9 cellular contexts compared by ENCODE assay signal in genomic region chr21:36747114-36747814, GRCh38. TPM values are rescaled to one million over a fixed set of nuclear protein-coding genes. Genes with fewer than 3 reads are reported as not detected.
A peak's percentile ranks its signal among the peaks of the same experiment; 100 is the strongest.
DNase-seq lines count a peak whose midpoint lies in the region; ATAC-seq, FAIRE-seq and TF ChIP-seq lines count a peak whose summit lies in the region.
"Had no signal": no experiment of that assay in that cellular context is flagged by ENCODE, and none has a peak within 500 bp of the region (broad histone marks: within the 10 kb centered on the region; RNA-seq: fewer than 3 reads in every experiment).

No MANE protein-coding gene starts in this region.

- no peaks in the 10 kb centered on the region for H3K9me2 ChIP-seq in MM.1S (replicated peaks; ENCODE audit: insufficient read depth, low read length)

- H3K27me3 Mint-ChIP-seq in activated T-cell treated with anti-CD3 and anti-CD28 coated beads, Interleukin-2, amount 50 U/mL, for 24 hours = peaks cover 65% of the 10 kb centered on the region

- TF ChIP-seq EP300 in HepG2 (IDR thresholded peaks at IDR 0.05; ENCODE audit: low read depth in 2 of 2, low read length in 2 of 2) (no peak), HepG2 (CRISPR knock-in tag; IDR thresholded peaks at IDR 0.05; ENCODE audit: borderline replicate concordance) (no peak)

- H3K27ac ChIP-seq in HepG2 (ENCODE audit: extremely low read length, insufficient read depth, low read length) (no peak overlapping the region), thymus (ENCODE audit: low read depth) (no peak overlapping the region), colonic mucosa (no peak overlapping the region), MM.1S (ENCODE audit: low read length) (no peak overlapping the region)

- no peaks in the 10 kb centered on the region for H3K36me3 ChIP-seq in bronchial epithelial cell (ENCODE audit: control insufficient read depth, insufficient read depth, low read length)
- H3K36me3 ChIP-seq in HepG2 (replicated peaks in 1 of 2; ENCODE audit: control insufficient read depth in 1 of 2, insufficient read depth in 2 of 2, low read length in 2 of 2) = no peaks in the 10 kb centered on the region
- H3K36me3 ChIP-seq in thymus (ENCODE audit: control insufficient read depth, insufficient read depth) = no peaks in the 10 kb centered on the region
- no peaks in the 10 kb centered on the region for H3K36me3 ChIP-seq in colonic mucosa
- H3K36me3 ChIP-seq in MM.1S (replicated peaks; ENCODE audit: insufficient read depth, low read length) = no peaks in the 10 kb centered on the region

- H2AFZ ChIP-seq in HepG2 (ENCODE audit: low read length) = no peak overlapping the region
- no peak overlapping the region for H2AFZ ChIP-seq in MM.1S (ENCODE audit: low read length)

- TF ChIP-seq RAD21 in HepG2 (CRISPR knock-in tag; IDR thresholded peaks at IDR 0.05) = no peak

- peak overlapping the region; percentile 65 for H3K4me3 Mint-ChIP-seq in activated T-cell treated with anti-CD3 and anti-CD28 coated beads, Interleukin-2, amount 50 U/mL, for 24 hours

- peaks cover 12% of the 10 kb centered on the region for H3K4me1 Mint-ChIP-seq in activated T-cell treated with anti-CD3 and anti-CD28 coated beads, Interleukin-2, amount 50 U/mL, for 24 hours (ENCODE audit: low read depth)

- CTCF ChIA-PET in HepG2 (lab: Yijun Ruan, JAX; ENCODE audit: low intra/inter-chr PET ratio, low total read pairs) = interaction anchor here (0.8 to 2.5 kb wide), 2 partner anchors 169 to 180 kb away, joined by 3 to 14 read pairs; no protein-coding TSS in a partner anchor

- DNase-seq in activated T-cell treated with anti-CD3 and anti-CD28 coated beads, Interleukin-2, amount 50 U/mL, for 24 hours = no peak
- DNase-seq in activated T-cell treated with anti-CD3 and anti-CD28 coated beads, Interleukin-2, amount 50 U/mL, for 48 hours = no peak
- DNase-seq in bronchial epithelial cell (ENCODE audit: low read depth) (no peak), HepG2 (ENCODE audit: low spot score) (no peak), NCI-H1436 (lab: John Stamatoyannopoulos, UW) (no peak), colonic mucosa (no peak), MM.1S (no peak)

- no peak overlapping the region for H3K27ac Mint-ChIP-seq in activated T-cell treated with anti-CD3 and anti-CD28 coated beads, Interleukin-2, amount 50 U/mL, for 24 hours

- TF ChIP-seq POLR2A in HepG2 (IDR thresholded peaks at IDR 0.05; ENCODE audit: insufficient read depth in 1 of 2, low read depth in 2 of 2, low read length in 2 of 2) = no peak

- intact Hi-C loops in HepG2 (cut with micrococcal nuclease; ENCODE audit: unreplicated experiment) = loop anchor here (2.0 to 5.0 kb wide), 3 partner anchors 16 to 180 kb away; no protein-coding TSS in a partner anchor
- intact Hi-C loops in colonic mucosa (cut with DNase I) = loop anchor here (5.0 to 10.0 kb wide), 3 partner anchors 108 to 245 kb away; no protein-coding TSS in a partner anchor

- H3F3A ChIP-seq in MM.1S (ENCODE audit: insufficient read depth, low read length) = no peaks in the 10 kb centered on the region

- H3K9me3 ChIP-seq in HepG2 (ENCODE audit: low read length) (no peaks in the 10 kb centered on the region), thymus (ENCODE audit: control insufficient read depth) (no peaks in the 10 kb centered on the region), colonic mucosa (no peaks in the 10 kb centered on the region), MM.1S (replicated peaks; ENCODE audit: insufficient read depth, low read length) (no peaks in the 10 kb centered on the region)

- H3K4me1 ChIP-seq in HepG2 (ENCODE audit: insufficient read depth, low read length) (peaks cover 12% of the 10 kb centered on the region), thymus (ENCODE audit: control insufficient read depth, insufficient read depth, low read length) (peaks cover 3% of the 10 kb centered on the region), colonic mucosa (no peaks in the 10 kb centered on the region), MM.1S (ENCODE audit: low read length) (no peaks in the 10 kb centered on the region)

- FAIRE-seq in bronchial epithelial cell (lab: Jason Lieb, UNC) = no peak
- FAIRE-seq in HepG2 (lab: Jason Lieb, UNC) = no peak
- FAIRE-seq: G401.6 had no signal

- H3K27me3 ChIP-seq in bronchial epithelial cell (ENCODE audit: control insufficient read depth, insufficient read depth, low read length) = no peaks in the 10 kb centered on the region
- H3K27me3 ChIP-seq in HepG2 (ENCODE audit: control insufficient read depth in 1 of 2, insufficient read depth in 2 of 2, low read length in 2 of 2) = no peaks in the 10 kb centered on the region
- peaks cover 49% of the 10 kb centered on the region for H3K27me3 ChIP-seq in thymus (ENCODE audit: control insufficient read depth, insufficient read depth)
- peaks cover 8% of the 10 kb centered on the region for H3K27me3 ChIP-seq in colonic mucosa
- no peaks in the 10 kb centered on the region for H3K27me3 ChIP-seq in MM.1S (replicated peaks; ENCODE audit: insufficient read depth, low read length)

- no TSS peak for BruUV-seq in HepG2 (replicated peaks; lab: Mats Ljungman, UMichigan)

- no peak for TF ChIP-seq CTCF in bronchial epithelial cell (IDR thresholded peaks at IDR 0.05; ENCODE audit: insufficient read depth, low read length, severe bottlenecking)
- no peak for TF ChIP-seq CTCF in HepG2 (CRISPR knock-in tag; IDR thresholded peaks at IDR 0.05)
- TF ChIP-seq CTCF in colonic mucosa (IDR thresholded peaks at IDR 0.05) = no peak
- no peak for TF ChIP-seq CTCF in MM.1S (IDR thresholded peaks at IDR 0.05; ENCODE audit: low read length)

- no peaks in the 10 kb centered on the region for H4K20me1 ChIP-seq in HepG2 (ENCODE audit: insufficient read depth, low read length)
- H4K20me1 ChIP-seq in MM.1S (ENCODE audit: insufficient read depth, low read length) = no peaks in the 10 kb centered on the region

- H3K9me3 Mint-ChIP-seq in activated T-cell treated with anti-CD3 and anti-CD28 coated beads, Interleukin-2, amount 50 U/mL, for 24 hours = no peaks in the 10 kb centered on the region

- H3K9ac ChIP-seq in HepG2 (ENCODE audit: insufficient read depth, low read depth, low read length) (peak overlapping the region; percentile 43; the same call in 1 of the 2 replicates), colonic mucosa (ENCODE audit: low read depth in 2 of 2, low read length in 2 of 2) (no peak overlapping the region), MM.1S (ENCODE audit: low read length) (no peak overlapping the region)

- H3K4me2 ChIP-seq in HepG2 (ENCODE audit: low read depth, low read length) (peak overlapping the region; percentile 76), MM.1S (ENCODE audit: low read depth, low read length) (no peak overlapping the region)

- in situ Hi-C loops in HepG2 (cut with HindIII; ENCODE audit: extremely low pct_ligation_motif_present, low pct_unique_long_range_greater_than_20kb) = no loop called here

- ATAC-seq in HepG2 = peak; percentile 37

- 21% methylated on average over 27 of the region's 61 CpGs for WGBS in HepG2 (ENCODE audit: low lambda C conversion rate)
- WGBS in thymus = 5% methylated on average over 61 of the region's 61 CpGs

- POLR2A ChIA-PET in HepG2 (lab: Yijun Ruan, JAX) = interaction anchor here (0.7 to 1.2 kb wide), 3 partner anchors 17 to 196 kb away, joined by 3 to 4 read pairs (median 3); no protein-coding TSS in a partner anchor

- H3K36me3 Mint-ChIP-seq in activated T-cell treated with anti-CD3 and anti-CD28 coated beads, Interleukin-2, amount 50 U/mL, for 24 hours (ENCODE audit: low read depth) = peaks cover 10% of the 10 kb centered on the region

- peak overlapping the region; percentile 34 for H3K4me3 ChIP-seq in bronchial epithelial cell (ENCODE audit: low read depth, low read length)
- H3K4me3 ChIP-seq in HepG2 (replicated peaks in 1 of 3; ENCODE audit: insufficient read depth in 1 of 3, low read depth in 2 of 3, low read length in 3 of 3) = peak overlapping the region; percentile 54 to 64 (median 56); a peak in 5 of 6 replicates
- peak overlapping the region; percentile 32 for H3K4me3 ChIP-seq in thymus (ENCODE audit: low read length)
- H3K4me3 ChIP-seq in colonic mucosa = no peak overlapping the region
- H3K4me3 ChIP-seq in MM.1S (ENCODE audit: low read length) = no peak overlapping the region

- H3K79me2 ChIP-seq in HepG2 (ENCODE audit: insufficient read depth, low read length) = no peaks in the 10 kb centered on the region
- no peaks in the 10 kb centered on the region for H3K79me2 ChIP-seq in MM.1S (ENCODE audit: low read length)

TF ChIP-seq in HepG2, 621 proteins besides CTCF, POLR2A, EP300 and RAD21 (continues in another document):
- 0 out of 2 replicates have a peak, but pooled peaks have one; percentile 24 for TF ChIP-seq PITX1 (CRISPR knock-in tag; IDR thresholded peaks at IDR 0.05)

RNA-seq across cellular contexts. Expression of gene SIM2, which starts 48.3 kb away (rescaled TPM):
- 0.26 TPM in 2 replicates for total RNA-seq in bronchial epithelial cell
- total RNA-seq in HepG2 (2016; rRNA removed; fragmentation: Illumina TruSeq; extraction: Trizol) = 0.53 TPM in 2 replicates
- total RNA-seq in HepG2 (2016; cell fraction: cytosol; rRNA removed; fragmentation: Illumina TruSeq; extraction: Trizol; ENCODE audit: low read depth) = 0.20 and 0.35 TPM in 2 replicates
- 0.22 and 0.50 TPM in 2 replicates for total RNA-seq in HepG2 (2016; cell fraction: insoluble cytoplasmic fraction; rRNA removed; fragmentation: Illumina TruSeq; extraction: Trizol)
- total RNA-seq in HepG2 (2016; cell fraction: membrane; rRNA removed; fragmentation: Illumina TruSeq; extraction: Trizol) = 0.38 and 0.49 TPM in 2 replicates
- total RNA-seq in HepG2 (2016; cell fraction: nucleus; rRNA removed; fragmentation: Illumina TruSeq; extraction: Trizol) = 0.50 and 0.97 TPM in 2 replicates
- 0.12 and 0.36 TPM in 2 replicates for polyA plus RNA-seq in HepG2 (2011; rRNA removed)
- 0.13 and 0.15 TPM in 2 replicates for polyA plus RNA-seq in HepG2 (2011; cell fraction: cytosol; rRNA removed)
- polyA plus RNA-seq in HepG2 (2011; cell fraction: nucleus; rRNA removed) = 0.61 and 0.66 TPM in 2 replicates
- polyA plus RNA-seq in HepG2 (2012) = 0.36 and 0.76 TPM in 2 replicates
- polyA plus RNA-seq in HepG2 (2016; cell fraction: cytosol; fragmentation: Illumina TruSeq; extraction: Trizol; ENCODE audit: low read depth) = 0.29 TPM in 2 replicates
- polyA plus RNA-seq in HepG2 (2016; cell fraction: insoluble cytoplasmic fraction; fragmentation: Illumina TruSeq; extraction: Trizol; ENCODE audit: low read depth) = 0.62 and 0.96 TPM in 2 replicates
- 0.65 and 0.81 TPM in 2 replicates for polyA plus RNA-seq in HepG2 (2016; cell fraction: membrane; fragmentation: Illumina TruSeq; extraction: Trizol; ENCODE audit: low read depth)
- polyA plus RNA-seq in HepG2 (2016; cell fraction: nucleus; fragmentation: Illumina TruSeq; extraction: Trizol; ENCODE audit: insufficient read depth, low read depth) = 1.5 and 2.1 TPM in 2 replicates
- 0.80 and 17.2 TPM in 2 replicates for polyA minus RNA-seq in HepG2 (2011; rRNA and poly(A)+ RNA removed; ENCODE audit: low replicate concordance)
- polyA minus RNA-seq in HepG2 (2011; cell fraction: cytosol; rRNA and poly(A)+ RNA removed) = 0.26 TPM in 1 of 2 replicates, not detected in the other
- polyA minus RNA-seq in HepG2 (2011; cell fraction: nucleus; rRNA and poly(A)+ RNA removed) = 0.77 and 1.1 TPM in 2 replicates
- 0.07 TPM for polyA plus RNA-seq in thymus
- under 1 TPM; 0.07 to 0.08 TPM for total RNA-seq in colonic mucosa

Comparison
In these comparisons a context has a peak if more than half of its experiments do, and no peak if none do; other contexts are left out.
1. H3K4me3 ChIP-seq: peak in bronchial epithelial cell (single experiment), HepG2 (3 of 3) and thymus (single experiment); none in colonic mucosa (single experiment) and MM.1S (single experiment).